ENCODE assay signal across 1 cellular context in the genomic region with DNA sequence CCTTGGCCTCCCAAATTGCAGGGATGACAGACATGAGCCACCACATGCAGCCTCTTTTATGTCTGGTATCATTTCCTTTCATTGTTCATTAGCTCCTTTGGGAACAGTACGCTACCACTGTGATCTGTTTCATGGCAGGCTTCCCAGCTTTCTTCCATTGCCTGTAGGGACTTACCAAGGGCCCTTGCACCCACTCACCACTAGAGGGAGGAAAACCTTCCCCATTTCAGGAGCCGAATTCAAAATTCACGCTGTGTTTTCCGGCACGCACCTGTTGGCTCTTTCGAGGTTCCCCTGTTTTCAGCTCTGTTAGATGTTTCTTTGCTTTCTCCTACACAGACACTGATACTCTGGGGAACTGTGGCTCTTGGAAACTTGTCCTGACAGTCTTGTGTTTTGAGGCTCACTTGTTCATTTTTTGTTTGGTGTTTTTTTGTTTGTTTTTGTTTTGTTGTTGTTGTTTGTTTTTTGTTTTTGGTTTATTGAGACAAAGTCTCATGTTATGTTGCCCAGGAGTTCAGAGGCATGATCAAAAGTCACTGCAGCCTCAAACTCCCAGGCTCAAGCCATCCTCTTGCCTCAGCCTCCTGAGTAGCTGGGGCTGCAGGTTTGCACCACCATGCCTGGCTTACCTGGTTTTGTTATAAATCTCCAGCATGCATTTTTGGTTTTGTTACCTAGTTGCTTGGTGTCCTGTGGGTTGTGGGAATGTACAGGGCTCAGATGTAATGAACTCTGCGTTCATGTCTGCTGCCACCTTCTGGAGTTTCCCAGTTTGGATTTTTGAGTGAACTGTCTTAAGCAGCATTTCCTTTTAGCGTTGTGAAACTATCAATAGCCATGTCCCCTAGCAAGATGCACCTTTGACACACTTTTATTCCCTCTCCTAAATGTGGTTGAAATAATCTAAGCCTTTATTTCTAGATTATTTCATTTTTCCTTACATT.
A peak's percentile ranks its signal among the peaks of the same experiment; 100 is the strongest.
TF ChIP-seq lines count a peak whose summit lies in the region.

No MANE protein-coding gene starts in this region.

TF ChIP-seq in HepG2, 621 proteins besides CTCF, POLR2A, EP300 and RAD21 (continued from another document and continues in another):
- TF ChIP-seq, protein P1, sequence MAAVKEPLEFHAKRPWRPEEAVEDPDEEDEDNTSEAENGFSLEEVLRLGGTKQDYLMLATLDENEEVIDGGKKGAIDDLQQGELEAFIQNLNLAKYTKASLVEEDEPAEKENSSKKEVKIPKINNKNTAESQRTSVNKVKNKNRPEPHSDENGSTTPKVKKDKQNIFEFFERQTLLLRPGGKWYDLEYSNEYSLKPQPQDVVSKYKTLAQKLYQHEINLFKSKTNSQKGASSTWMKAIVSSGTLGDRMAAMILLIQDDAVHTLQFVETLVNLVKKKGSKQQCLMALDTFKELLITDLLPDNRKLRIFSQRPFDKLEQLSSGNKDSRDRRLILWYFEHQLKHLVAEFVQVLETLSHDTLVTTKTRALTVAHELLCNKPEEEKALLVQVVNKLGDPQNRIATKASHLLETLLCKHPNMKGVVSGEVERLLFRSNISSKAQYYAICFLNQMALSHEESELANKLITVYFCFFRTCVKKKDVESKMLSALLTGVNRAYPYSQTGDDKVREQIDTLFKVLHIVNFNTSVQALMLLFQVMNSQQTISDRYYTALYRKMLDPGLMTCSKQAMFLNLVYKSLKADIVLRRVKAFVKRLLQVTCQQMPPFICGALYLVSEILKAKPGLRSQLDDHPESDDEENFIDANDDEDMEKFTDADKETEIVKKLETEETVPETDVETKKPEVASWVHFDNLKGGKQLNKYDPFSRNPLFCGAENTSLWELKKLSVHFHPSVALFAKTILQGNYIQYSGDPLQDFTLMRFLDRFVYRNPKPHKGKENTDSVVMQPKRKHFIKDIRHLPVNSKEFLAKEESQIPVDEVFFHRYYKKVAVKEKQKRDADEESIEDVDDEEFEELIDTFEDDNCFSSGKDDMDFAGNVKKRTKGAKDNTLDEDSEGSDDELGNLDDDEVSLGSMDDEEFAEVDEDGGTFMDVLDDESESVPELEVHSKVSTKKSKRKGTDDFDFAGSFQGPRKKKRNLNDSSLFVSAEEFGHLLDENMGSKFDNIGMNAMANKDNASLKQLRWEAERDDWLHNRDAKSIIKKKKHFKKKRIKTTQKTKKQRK (IDR thresholded peaks at IDR 0.05; ENCODE audit: low read length), result no peak
- TF ChIP-seq, protein P2, sequence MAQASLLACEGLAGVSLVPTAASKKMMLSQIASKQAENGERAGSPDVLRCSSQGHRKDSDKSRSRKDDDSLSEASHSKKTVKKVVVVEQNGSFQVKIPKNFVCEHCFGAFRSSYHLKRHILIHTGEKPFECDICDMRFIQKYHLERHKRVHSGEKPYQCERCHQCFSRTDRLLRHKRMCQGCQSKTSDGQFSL (CRISPR knock-in tag; IDR thresholded peaks at IDR 0.05), result no peak
- peak; percentile 43 for TF ChIP-seq XRCC5 (optimal IDR thresholded peaks at IDR 0.05; ENCODE audit: low read length)
- TF ChIP-seq JDP2 (CRISPR knock-in tag; IDR thresholded peaks at IDR 0.05; ENCODE audit: borderline replicate concordance), result no peak
- no peak for TF ChIP-seq ZNF598 (CRISPR knock-in tag; IDR thresholded peaks at IDR 0.05; ENCODE audit: borderline replicate concordance)
- TF ChIP-seq ZNF121 (CRISPR knock-in tag; IDR thresholded peaks at IDR 0.05), result no peak
- no peak for TF ChIP-seq ZNF557 (CRISPR knock-in tag; IDR thresholded peaks at IDR 0.05)
- no peak for TF ChIP-seq KLF11 (CRISPR knock-in tag; IDR thresholded peaks at IDR 0.05)
- TF ChIP-seq RFX1 (IDR thresholded peaks at IDR 0.05), result no peak
- no peak for TF ChIP-seq ATRX (CRISPR knock-in tag; IDR thresholded peaks at IDR 0.05; ENCODE audit: borderline replicate concordance)
- no peak for TF ChIP-seq ONECUT2 (CRISPR knock-in tag; IDR thresholded peaks at IDR 0.05)
- TF ChIP-seq ZNF468 (CRISPR knock-in tag; IDR thresholded peaks at IDR 0.05), result no peak
- 0 out of 2 replicates have a peak, but pooled peaks have one; percentile 38 for TF ChIP-seq ERF (CRISPR knock-in tag; IDR thresholded peaks at IDR 0.05)
- TF ChIP-seq EZH2 (conservative IDR thresholded peaks at IDR 0.05; ENCODE audit: low read depth, low read length), result no peak
- TF ChIP-seq ZNF430 (CRISPR knock-in tag; IDR thresholded peaks at IDR 0.05), result no peak
- no peak for TF ChIP-seq ZNF10 (CRISPR knock-in tag; IDR thresholded peaks at IDR 0.05; ENCODE audit: borderline replicate concordance, low read depth)
- TF ChIP-seq, protein P3, sequence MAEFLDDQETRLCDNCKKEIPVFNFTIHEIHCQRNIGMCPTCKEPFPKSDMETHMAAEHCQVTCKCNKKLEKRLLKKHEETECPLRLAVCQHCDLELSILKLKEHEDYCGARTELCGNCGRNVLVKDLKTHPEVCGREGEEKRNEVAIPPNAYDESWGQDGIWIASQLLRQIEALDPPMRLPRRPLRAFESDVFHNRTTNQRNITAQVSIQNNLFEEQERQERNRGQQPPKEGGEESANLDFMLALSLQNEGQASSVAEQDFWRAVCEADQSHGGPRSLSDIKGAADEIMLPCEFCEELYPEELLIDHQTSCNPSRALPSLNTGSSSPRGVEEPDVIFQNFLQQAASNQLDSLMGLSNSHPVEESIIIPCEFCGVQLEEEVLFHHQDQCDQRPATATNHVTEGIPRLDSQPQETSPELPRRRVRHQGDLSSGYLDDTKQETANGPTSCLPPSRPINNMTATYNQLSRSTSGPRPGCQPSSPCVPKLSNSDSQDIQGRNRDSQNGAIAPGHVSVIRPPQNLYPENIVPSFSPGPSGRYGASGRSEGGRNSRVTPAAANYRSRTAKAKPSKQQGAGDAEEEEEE (CRISPR knock-in tag; IDR thresholded peaks at IDR 0.05; ENCODE audit: borderline replicate concordance), result no peak
- no peak for TF ChIP-seq MED1 (CRISPR knock-in tag; IDR thresholded peaks at IDR 0.05)
- TF ChIP-seq, protein P4, sequence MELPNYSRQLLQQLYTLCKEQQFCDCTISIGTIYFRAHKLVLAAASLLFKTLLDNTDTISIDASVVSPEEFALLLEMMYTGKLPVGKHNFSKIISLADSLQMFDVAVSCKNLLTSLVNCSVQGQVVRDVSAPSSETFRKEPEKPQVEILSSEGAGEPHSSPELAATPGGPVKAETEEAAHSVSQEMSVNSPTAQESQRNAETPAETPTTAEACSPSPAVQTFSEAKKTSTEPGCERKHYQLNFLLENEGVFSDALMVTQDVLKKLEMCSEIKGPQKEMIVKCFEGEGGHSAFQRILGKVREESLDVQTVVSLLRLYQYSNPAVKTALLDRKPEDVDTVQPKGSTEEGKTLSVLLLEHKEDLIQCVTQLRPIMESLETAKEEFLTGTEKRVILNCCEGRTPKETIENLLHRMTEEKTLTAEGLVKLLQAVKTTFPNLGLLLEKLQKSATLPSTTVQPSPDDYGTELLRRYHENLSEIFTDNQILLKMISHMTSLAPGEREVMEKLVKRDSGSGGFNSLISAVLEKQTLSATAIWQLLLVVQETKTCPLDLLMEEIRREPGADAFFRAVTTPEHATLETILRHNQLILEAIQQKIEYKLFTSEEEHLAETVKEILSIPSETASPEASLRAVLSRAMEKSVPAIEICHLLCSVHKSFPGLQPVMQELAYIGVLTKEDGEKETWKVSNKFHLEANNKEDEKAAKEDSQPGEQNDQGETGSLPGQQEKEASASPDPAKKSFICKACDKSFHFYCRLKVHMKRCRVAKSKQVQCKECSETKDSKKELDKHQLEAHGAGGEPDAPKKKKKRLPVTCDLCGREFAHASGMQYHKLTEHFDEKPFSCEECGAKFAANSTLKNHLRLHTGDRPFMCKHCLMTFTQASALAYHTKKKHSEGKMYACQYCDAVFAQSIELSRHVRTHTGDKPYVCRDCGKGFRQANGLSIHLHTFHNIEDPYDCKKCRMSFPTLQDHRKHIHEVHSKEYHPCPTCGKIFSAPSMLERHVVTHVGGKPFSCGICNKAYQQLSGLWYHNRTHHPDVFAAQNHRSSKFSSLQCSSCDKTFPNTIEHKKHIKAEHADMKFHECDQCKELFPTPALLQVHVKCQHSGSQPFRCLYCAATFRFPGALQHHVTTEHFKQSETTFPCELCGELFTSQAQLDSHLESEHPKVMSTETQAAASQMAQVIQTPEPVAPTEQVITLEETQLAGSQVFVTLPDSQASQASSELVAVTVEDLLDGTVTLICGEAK (IDR thresholded peaks at IDR 0.05), result no peak
- TF ChIP-seq, protein P4 (CRISPR knock-in tag; IDR thresholded peaks at IDR 0.05), result no peak
- TF ChIP-seq, protein P5, sequence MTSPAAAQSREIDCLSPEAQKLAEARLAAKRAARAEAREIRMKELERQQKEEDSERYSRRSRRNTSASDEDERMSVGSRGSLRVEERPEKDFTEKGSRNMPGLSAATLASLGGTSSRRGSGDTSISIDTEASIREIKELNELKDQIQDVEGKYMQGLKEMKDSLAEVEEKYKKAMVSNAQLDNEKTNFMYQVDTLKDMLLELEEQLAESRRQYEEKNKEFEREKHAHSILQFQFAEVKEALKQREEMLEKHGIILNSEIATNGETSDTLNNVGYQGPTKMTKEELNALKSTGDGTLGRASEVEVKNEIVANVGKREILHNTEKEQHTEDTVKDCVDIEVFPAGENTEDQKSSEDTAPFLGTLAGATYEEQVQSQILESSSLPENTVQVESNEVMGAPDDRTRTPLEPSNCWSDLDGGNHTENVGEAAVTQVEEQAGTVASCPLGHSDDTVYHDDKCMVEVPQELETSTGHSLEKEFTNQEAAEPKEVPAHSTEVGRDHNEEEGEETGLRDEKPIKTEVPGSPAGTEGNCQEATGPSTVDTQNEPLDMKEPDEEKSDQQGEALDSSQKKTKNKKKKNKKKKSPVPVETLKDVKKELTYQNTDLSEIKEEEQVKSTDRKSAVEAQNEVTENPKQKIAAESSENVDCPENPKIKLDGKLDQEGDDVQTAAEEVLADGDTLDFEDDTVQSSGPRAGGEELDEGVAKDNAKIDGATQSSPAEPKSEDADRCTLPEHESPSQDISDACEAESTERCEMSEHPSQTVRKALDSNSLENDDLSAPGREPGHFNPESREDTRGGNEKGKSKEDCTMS (CRISPR knock-in tag; conservative IDR thresholded peaks at IDR 0.05), result no peak
- no peak for TF ChIP-seq THYN1 (CRISPR knock-in tag; IDR thresholded peaks at IDR 0.05; ENCODE audit: borderline replicate concordance, low read depth)
- TF ChIP-seq SIN3B (IDR thresholded peaks at IDR 0.05; ENCODE audit: low read length), result no peak
- TF ChIP-seq, protein P6, sequence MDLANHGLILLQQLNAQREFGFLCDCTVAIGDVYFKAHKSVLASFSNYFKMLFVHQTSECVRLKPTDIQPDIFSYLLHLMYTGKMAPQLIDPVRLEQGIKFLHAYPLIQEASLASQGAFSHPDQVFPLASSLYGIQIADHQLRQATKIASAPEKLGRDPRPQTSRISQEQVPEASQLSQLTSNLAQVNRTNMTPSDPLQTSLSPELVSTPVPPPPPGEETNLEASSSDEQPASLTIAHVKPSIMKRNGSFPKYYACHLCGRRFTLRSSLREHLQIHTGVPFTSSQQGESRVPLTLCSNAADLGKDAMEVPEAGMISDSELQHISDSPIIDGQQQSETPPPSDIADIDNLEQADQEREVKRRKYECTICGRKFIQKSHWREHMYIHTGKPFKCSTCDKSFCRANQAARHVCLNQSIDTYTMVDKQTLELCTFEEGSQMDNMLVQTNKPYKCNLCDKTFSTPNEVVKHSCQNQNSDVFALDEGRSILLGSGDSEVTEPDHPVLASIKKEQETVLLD (CRISPR knock-in tag; IDR thresholded peaks at IDR 0.05; ENCODE audit: low read depth), result no peak
- TF ChIP-seq, protein P7, sequence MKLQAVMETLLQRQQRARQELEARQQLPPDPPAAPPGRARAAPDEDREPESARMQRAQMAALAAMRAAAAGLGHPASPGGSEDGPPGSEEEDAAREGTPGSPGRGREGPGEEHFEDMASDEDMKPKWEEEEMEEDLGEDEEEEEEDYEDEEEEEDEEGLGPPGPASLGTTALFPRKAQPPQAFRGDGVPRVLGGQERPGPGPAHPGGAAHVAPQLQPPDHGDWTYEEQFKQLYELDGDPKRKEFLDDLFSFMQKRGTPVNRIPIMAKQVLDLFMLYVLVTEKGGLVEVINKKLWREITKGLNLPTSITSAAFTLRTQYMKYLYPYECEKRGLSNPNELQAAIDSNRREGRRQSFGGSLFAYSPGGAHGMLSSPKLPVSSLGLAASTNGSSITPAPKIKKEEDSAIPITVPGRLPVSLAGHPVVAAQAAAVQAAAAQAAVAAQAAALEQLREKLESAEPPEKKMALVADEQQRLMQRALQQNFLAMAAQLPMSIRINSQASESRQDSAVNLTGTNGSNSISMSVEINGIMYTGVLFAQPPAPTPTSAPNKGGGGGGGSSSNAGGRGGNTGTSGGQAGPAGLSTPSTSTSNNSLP (IDR thresholded peaks at IDR 0.05; ENCODE audit: low read depth, low read length), result no peak
- TF ChIP-seq ZMYM2 (CRISPR knock-in tag; IDR thresholded peaks at IDR 0.05), result 0 out of 2 replicates have a peak, but pooled peaks have one; percentile 50
- no peak for TF ChIP-seq RFX5 (IDR thresholded peaks at IDR 0.05; ENCODE audit: low read depth, low read length)
- no peak for TF ChIP-seq TCF7L2 (IDR thresholded peaks at IDR 0.05; ENCODE audit: low read depth, low read length)
- no peak for TF ChIP-seq ZNF510 (CRISPR knock-in tag; IDR thresholded peaks at IDR 0.05; ENCODE audit: low read depth)
- TF ChIP-seq, protein P8, sequence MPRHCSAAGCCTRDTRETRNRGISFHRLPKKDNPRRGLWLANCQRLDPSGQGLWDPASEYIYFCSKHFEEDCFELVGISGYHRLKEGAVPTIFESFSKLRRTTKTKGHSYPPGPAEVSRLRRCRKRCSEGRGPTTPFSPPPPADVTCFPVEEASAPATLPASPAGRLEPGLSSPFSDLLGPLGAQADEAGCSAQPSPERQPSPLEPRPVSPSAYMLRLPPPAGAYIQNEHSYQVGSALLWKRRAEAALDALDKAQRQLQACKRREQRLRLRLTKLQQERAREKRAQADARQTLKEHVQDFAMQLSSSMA (CRISPR knock-in tag; IDR thresholded peaks at IDR 0.05), result no peak
- TF ChIP-seq ZNF136 (CRISPR knock-in tag; IDR thresholded peaks at IDR 0.05; ENCODE audit: low read depth), result no peak
- TF ChIP-seq FOSL1 (CRISPR knock-in tag; IDR thresholded peaks at IDR 0.05; ENCODE audit: borderline replicate concordance), result no peak
- no peak for TF ChIP-seq ZKSCAN8 (CRISPR knock-in tag; IDR thresholded peaks at IDR 0.05; ENCODE audit: borderline replicate concordance)
- no peak for TF ChIP-seq HMG20A (CRISPR knock-in tag; IDR thresholded peaks at IDR 0.05; ENCODE audit: borderline replicate concordance)
